Comparison of ENCODE assay signal across 1 cellular context in the genomic region with DNA sequence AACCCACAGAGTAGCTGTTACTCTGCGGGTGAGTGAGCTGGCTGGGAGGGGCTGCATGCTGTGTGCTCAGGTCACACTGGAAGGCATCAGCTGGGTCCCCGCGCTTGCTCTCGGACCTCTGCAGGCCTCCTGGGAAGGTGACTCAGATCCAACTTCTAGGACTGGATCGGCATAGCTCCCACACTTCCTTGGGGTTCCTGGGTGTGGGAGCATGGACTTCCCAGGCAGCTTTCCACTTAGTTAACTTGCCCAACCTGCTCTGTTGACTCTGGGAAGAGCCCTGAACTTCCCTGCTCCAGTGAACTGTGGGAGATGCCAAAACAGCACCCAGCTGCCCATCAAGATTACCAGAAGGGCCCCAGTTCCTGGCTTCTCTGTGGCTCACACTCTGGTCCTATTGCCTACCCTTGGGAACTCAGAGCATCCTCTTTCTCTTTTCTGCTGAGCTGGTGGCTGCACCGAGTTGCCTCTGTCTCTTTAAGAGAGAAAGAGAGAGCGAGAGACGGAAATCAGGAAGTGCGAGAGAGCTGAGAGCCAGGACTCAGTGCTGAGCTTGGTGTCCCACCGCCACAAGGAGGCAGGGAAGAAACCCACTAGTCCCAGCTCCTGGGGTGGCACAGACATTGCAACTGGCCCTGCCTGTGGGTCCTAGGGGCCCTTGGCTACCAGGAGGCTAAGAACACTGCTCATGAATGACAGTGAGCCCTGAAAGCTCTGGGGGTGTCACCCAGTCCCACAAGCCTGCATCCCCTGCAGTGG.
A peak's percentile ranks its signal among the peaks of the same experiment; 100 is the strongest.
TF ChIP-seq lines count a peak whose summit lies in the region.

A gene (plus strand): TSS at position 544 of the 759 bp plus-strand sequence. CDS start 2,752 bp downstream, outside the sequence.

TF ChIP-seq in K562, 482 proteins besides CTCF, POLR2A, EP300 and RAD21 (continued from another document and continues in another):
- TF ChIP-seq, protein P1, sequence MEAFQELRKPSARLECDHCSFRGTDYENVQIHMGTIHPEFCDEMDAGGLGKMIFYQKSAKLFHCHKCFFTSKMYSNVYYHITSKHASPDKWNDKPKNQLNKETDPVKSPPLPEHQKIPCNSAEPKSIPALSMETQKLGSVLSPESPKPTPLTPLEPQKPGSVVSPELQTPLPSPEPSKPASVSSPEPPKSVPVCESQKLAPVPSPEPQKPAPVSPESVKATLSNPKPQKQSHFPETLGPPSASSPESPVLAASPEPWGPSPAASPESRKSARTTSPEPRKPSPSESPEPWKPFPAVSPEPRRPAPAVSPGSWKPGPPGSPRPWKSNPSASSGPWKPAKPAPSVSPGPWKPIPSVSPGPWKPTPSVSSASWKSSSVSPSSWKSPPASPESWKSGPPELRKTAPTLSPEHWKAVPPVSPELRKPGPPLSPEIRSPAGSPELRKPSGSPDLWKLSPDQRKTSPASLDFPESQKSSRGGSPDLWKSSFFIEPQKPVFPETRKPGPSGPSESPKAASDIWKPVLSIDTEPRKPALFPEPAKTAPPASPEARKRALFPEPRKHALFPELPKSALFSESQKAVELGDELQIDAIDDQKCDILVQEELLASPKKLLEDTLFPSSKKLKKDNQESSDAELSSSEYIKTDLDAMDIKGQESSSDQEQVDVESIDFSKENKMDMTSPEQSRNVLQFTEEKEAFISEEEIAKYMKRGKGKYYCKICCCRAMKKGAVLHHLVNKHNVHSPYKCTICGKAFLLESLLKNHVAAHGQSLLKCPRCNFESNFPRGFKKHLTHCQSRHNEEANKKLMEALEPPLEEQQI (IDR thresholded peaks at IDR 0.05) = no peak
- TF ChIP-seq GTF2F1 (IDR thresholded peaks at IDR 0.05; ENCODE audit: low read depth, low read length) = no peak
- no peak for TF ChIP-seq ARID1B (IDR thresholded peaks at IDR 0.05)
- TF ChIP-seq GTF2E2 (tag; IDR thresholded peaks at IDR 0.05) = no peak
- no peak for TF ChIP-seq GABPB2 (CRISPR knock-in tag; conservative IDR thresholded peaks at IDR 0.05)
- TF ChIP-seq ELF1 (tag; IDR thresholded peaks at IDR 0.05) = peak; percentile 95
- TF ChIP-seq, protein P2, sequence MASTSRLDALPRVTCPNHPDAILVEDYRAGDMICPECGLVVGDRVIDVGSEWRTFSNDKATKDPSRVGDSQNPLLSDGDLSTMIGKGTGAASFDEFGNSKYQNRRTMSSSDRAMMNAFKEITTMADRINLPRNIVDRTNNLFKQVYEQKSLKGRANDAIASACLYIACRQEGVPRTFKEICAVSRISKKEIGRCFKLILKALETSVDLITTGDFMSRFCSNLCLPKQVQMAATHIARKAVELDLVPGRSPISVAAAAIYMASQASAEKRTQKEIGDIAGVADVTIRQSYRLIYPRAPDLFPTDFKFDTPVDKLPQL (IDR thresholded peaks at IDR 0.05; ENCODE audit: extremely low read depth, insufficient read length) = no peak
- TF ChIP-seq, protein P3, sequence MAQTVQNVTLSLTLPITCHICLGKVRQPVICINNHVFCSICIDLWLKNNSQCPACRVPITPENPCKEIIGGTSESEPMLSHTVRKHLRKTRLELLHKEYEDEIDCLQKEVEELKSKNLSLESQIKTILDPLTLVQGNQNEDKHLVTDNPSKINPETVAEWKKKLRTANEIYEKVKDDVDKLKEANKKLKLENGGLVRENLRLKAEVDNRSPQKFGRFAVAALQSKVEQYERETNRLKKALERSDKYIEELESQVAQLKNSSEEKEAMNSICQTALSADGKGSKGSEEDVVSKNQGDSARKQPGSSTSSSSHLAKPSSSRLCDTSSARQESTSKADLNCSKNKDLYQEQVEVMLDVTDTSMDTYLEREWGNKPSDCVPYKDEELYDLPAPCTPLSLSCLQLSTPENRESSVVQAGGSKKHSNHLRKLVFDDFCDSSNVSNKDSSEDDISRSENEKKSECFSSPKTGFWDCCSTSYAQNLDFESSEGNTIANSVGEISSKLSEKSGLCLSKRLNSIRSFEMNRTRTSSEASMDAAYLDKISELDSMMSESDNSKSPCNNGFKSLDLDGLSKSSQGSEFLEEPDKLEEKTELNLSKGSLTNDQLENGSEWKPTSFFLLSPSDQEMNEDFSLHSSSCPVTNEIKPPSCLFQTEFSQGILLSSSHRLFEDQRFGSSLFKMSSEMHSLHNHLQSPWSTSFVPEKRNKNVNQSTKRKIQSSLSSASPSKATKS (CRISPR knock-in tag; IDR thresholded peaks at IDR 0.05) = no peak
- peak; percentile 56; the same call in 1 of the 2 replicates for TF ChIP-seq MYNN (IDR thresholded peaks at IDR 0.05)
- TF ChIP-seq MYNN (CRISPR knock-in tag; IDR thresholded peaks at IDR 0.05) = no peak
- TF ChIP-seq ELF4 (CRISPR knock-in tag; IDR thresholded peaks at IDR 0.05) = 0 out of 2 replicates have a peak, but pooled peaks have one; percentile 60
- TF ChIP-seq ZFX (CRISPR knock-in tag; IDR thresholded peaks at IDR 0.05) = no peak
- TF ChIP-seq SMARCE1 (IDR thresholded peaks at IDR 0.05) = peak; percentile 81; the same call in 1 of the 2 replicates
- TF ChIP-seq, protein P4, sequence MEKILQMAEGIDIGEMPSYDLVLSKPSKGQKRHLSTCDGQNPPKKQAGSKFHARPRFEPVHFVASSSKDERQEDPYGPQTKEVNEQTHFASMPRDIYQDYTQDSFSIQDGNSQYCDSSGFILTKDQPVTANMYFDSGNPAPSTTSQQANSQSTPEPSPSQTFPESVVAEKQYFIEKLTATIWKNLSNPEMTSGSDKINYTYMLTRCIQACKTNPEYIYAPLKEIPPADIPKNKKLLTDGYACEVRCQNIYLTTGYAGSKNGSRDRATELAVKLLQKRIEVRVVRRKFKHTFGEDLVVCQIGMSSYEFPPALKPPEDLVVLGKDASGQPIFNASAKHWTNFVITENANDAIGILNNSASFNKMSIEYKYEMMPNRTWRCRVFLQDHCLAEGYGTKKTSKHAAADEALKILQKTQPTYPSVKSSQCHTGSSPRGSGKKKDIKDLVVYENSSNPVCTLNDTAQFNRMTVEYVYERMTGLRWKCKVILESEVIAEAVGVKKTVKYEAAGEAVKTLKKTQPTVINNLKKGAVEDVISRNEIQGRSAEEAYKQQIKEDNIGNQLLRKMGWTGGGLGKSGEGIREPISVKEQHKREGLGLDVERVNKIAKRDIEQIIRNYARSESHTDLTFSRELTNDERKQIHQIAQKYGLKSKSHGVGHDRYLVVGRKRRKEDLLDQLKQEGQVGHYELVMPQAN (IDR thresholded peaks at IDR 0.05; ENCODE audit: borderline replicate concordance) = no peak
- peak; percentile 22 for TF ChIP-seq POLR2B (IDR thresholded peaks at IDR 0.05; ENCODE audit: low read depth, partially characterized antibody)
- TF ChIP-seq BRD9 (IDR thresholded peaks at IDR 0.05; ENCODE audit: low read depth, partially characterized antibody) = no peak
- TF ChIP-seq, protein P5, sequence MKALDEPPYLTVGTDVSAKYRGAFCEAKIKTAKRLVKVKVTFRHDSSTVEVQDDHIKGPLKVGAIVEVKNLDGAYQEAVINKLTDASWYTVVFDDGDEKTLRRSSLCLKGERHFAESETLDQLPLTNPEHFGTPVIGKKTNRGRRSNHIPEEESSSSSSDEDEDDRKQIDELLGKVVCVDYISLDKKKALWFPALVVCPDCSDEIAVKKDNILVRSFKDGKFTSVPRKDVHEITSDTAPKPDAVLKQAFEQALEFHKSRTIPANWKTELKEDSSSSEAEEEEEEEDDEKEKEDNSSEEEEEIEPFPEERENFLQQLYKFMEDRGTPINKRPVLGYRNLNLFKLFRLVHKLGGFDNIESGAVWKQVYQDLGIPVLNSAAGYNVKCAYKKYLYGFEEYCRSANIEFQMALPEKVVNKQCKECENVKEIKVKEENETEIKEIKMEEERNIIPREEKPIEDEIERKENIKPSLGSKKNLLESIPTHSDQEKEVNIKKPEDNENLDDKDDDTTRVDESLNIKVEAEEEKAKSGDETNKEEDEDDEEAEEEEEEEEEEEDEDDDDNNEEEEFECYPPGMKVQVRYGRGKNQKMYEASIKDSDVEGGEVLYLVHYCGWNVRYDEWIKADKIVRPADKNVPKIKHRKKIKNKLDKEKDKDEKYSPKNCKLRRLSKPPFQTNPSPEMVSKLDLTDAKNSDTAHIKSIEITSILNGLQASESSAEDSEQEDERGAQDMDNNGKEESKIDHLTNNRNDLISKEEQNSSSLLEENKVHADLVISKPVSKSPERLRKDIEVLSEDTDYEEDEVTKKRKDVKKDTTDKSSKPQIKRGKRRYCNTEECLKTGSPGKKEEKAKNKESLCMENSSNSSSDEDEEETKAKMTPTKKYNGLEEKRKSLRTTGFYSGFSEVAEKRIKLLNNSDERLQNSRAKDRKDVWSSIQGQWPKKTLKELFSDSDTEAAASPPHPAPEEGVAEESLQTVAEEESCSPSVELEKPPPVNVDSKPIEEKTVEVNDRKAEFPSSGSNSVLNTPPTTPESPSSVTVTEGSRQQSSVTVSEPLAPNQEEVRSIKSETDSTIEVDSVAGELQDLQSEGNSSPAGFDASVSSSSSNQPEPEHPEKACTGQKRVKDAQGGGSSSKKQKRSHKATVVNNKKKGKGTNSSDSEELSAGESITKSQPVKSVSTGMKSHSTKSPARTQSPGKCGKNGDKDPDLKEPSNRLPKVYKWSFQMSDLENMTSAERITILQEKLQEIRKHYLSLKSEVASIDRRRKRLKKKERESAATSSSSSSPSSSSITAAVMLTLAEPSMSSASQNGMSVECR (CRISPR knock-in tag; IDR thresholded peaks at IDR 0.05) = no peak
- 0 out of 2 replicates have a peak, but pooled peaks have one; percentile 40 for TF ChIP-seq ATF7 (IDR thresholded peaks at IDR 0.05)
- TF ChIP-seq, protein P6, sequence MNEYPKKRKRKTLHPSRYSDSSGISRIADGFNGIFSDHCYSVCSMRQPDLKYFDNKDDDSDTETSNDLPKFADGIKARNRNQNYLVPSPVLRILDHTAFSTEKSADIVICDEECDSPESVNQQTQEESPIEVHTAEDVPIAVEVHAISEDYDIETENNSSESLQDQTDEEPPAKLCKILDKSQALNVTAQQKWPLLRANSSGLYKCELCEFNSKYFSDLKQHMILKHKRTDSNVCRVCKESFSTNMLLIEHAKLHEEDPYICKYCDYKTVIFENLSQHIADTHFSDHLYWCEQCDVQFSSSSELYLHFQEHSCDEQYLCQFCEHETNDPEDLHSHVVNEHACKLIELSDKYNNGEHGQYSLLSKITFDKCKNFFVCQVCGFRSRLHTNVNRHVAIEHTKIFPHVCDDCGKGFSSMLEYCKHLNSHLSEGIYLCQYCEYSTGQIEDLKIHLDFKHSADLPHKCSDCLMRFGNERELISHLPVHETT (CRISPR knock-in tag; conservative IDR thresholded peaks at IDR 0.05 in 1 of 2, IDR thresholded peaks at IDR 0.05 in 1 of 2) = no peak
- TF ChIP-seq, protein P7, sequence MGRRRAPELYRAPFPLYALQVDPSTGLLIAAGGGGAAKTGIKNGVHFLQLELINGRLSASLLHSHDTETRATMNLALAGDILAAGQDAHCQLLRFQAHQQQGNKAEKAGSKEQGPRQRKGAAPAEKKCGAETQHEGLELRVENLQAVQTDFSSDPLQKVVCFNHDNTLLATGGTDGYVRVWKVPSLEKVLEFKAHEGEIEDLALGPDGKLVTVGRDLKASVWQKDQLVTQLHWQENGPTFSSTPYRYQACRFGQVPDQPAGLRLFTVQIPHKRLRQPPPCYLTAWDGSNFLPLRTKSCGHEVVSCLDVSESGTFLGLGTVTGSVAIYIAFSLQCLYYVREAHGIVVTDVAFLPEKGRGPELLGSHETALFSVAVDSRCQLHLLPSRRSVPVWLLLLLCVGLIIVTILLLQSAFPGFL (CRISPR knock-in tag; IDR thresholded peaks at IDR 0.05) = no peak
- TF ChIP-seq CBFA2T3 (IDR thresholded peaks at IDR 0.05) = no peak
- TF ChIP-seq ZNF3 (CRISPR knock-in tag; IDR thresholded peaks at IDR 0.05) = no peak
- TF ChIP-seq, protein P8, sequence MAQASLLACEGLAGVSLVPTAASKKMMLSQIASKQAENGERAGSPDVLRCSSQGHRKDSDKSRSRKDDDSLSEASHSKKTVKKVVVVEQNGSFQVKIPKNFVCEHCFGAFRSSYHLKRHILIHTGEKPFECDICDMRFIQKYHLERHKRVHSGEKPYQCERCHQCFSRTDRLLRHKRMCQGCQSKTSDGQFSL (CRISPR knock-in tag; IDR thresholded peaks at IDR 0.05) = no peak; the same call in 1 of the 2 replicates
- TF ChIP-seq, protein P8 (tag; IDR thresholded peaks at IDR 0.05) = no peak
- peak; percentile 48 for TF ChIP-seq SAP30 (IDR thresholded peaks at IDR 0.05; ENCODE audit: borderline replicate concordance, insufficient read depth, low read depth, low read length, poor library complexity, severe bottlenecking)
- no peak for TF ChIP-seq ZNF384 (IDR thresholded peaks at IDR 0.05; ENCODE audit: low read depth, low read length)
- no peak for TF ChIP-seq CEBPB (tag; IDR thresholded peaks at IDR 0.05)
- TF ChIP-seq, protein P9, sequence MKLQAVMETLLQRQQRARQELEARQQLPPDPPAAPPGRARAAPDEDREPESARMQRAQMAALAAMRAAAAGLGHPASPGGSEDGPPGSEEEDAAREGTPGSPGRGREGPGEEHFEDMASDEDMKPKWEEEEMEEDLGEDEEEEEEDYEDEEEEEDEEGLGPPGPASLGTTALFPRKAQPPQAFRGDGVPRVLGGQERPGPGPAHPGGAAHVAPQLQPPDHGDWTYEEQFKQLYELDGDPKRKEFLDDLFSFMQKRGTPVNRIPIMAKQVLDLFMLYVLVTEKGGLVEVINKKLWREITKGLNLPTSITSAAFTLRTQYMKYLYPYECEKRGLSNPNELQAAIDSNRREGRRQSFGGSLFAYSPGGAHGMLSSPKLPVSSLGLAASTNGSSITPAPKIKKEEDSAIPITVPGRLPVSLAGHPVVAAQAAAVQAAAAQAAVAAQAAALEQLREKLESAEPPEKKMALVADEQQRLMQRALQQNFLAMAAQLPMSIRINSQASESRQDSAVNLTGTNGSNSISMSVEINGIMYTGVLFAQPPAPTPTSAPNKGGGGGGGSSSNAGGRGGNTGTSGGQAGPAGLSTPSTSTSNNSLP (IDR thresholded peaks at IDR 0.05; ENCODE audit: borderline replicate concordance, low read depth, low read length) = no peak
- no peak for TF ChIP-seq TRIM28 (IDR thresholded peaks at IDR 0.05)
- no peak for TF ChIP-seq ZC3H4 (CRISPR knock-in tag; IDR thresholded peaks at IDR 0.05; ENCODE audit: borderline replicate concordance)
- no peak for TF ChIP-seq SRSF9 (IDR thresholded peaks at IDR 0.05; ENCODE audit: borderline replicate concordance, low read depth, low read length)
- no peak for TF ChIP-seq ZNF316 (IDR thresholded peaks at IDR 0.05)
- TF ChIP-seq MYC (IDR thresholded peaks at IDR 0.05; ENCODE audit: low read depth, low read length) = peak; percentile 35; the same call in 1 of the 2 replicates
- TF ChIP-seq MYC (CRISPR knock-in tag; IDR thresholded peaks at IDR 0.05; ENCODE audit: borderline replicate concordance, low read depth) = no peak
- no peak for TF ChIP-seq FOS (IDR thresholded peaks at IDR 0.05; ENCODE audit: extremely low read depth, insufficient read length)
- no peak for TF ChIP-seq ZNF707 (CRISPR knock-in tag; conservative IDR thresholded peaks at IDR 0.05)
- TF ChIP-seq SP2 (IDR thresholded peaks at IDR 0.05; ENCODE audit: extremely low read depth, low read depth, low read length, poor library complexity, severe bottlenecking) = no peak
- TF ChIP-seq RBFOX2 (IDR thresholded peaks at IDR 0.05; ENCODE audit: low read depth, low read length) = peak; percentile 57
